ENCODE assay signal across 12 cellular contexts in genomic region chr13:59681630-59682311, GRCh38.
"Had no signal": no experiment of that assay in that cellular context is flagged by ENCODE, and none has a peak within 500 bp of the region (broad histone marks: within the 10 kb centered on the region; RNA-seq: fewer than 3 reads in every experiment).

No MANE protein-coding gene starts in this region.

- H3K9me3 ChIP-seq: gastroesophageal sphincter, heart right ventricle, uterus had no signal

- H3K36me3 ChIP-seq: gastroesophageal sphincter, heart right ventricle, uterus had no signal

- H3K4me3 Mint-ChIP-seq: activated CD4-positive, alpha-beta memory T cell treated with anti-CD3 and anti-CD28 coated beads for 36 hours; activated CD4-positive, alpha-beta T cell treated with anti-CD3 and anti-CD28 coated beads for 36 hours; activated CD8-positive, alpha-beta memory T cell treated with anti-CD3 and anti-CD28 coated beads, Interleukin-2, amount 10 ng/mL, durations not matched to agents 7 days and 5 days; activated naive CD4-positive, alpha-beta T cell treated with anti-CD3 and anti-CD28 coated beads, Interleukin-2, amount 50 U/mL, for 24 hours; natural killer cell treated with Interleukin-12 subunit alpha and Interleukin-12 subunit beta and Interleukin-15 and Interleukin-18, amount 100 ng/mL, for 72 hours; stimulated activated effector memory CD8-positive, alpha-beta T cell treated with anti-CD3 and anti-CD28 coated beads, Interleukin-12 subunit alpha, Interleukin-12 subunit beta, amount 100 ng/mL, for 72 hours had no signal

- H3K27ac Mint-ChIP-seq: activated CD4-positive, alpha-beta memory T cell treated with anti-CD3 and anti-CD28 coated beads for 36 hours; activated CD4-positive, alpha-beta T cell treated with anti-CD3 and anti-CD28 coated beads for 36 hours; activated CD8-positive, alpha-beta memory T cell treated with anti-CD3 and anti-CD28 coated beads, Interleukin-2, amount 10 ng/mL, durations not matched to agents 7 days and 5 days; activated naive CD4-positive, alpha-beta T cell treated with anti-CD3 and anti-CD28 coated beads, Interleukin-2, amount 50 U/mL, for 24 hours; natural killer cell treated with Interleukin-12 subunit alpha and Interleukin-12 subunit beta and Interleukin-15 and Interleukin-18, amount 100 ng/mL, for 72 hours; stimulated activated effector memory CD8-positive, alpha-beta T cell treated with anti-CD3 and anti-CD28 coated beads, Interleukin-12 subunit alpha, Interleukin-12 subunit beta, amount 100 ng/mL, for 72 hours had no signal

- FAIRE-seq: colon had no signal

- H3K4me3 ChIP-seq: gastroesophageal sphincter, heart right ventricle, uterus had no signal

- H3K4me1 Mint-ChIP-seq: activated CD8-positive, alpha-beta memory T cell treated with anti-CD3 and anti-CD28 coated beads, Interleukin-2, amount 10 ng/mL, durations not matched to agents 7 days and 5 days; activated naive CD4-positive, alpha-beta T cell treated with anti-CD3 and anti-CD28 coated beads, Interleukin-2, amount 50 U/mL, for 24 hours; stimulated activated effector memory CD8-positive, alpha-beta T cell treated with anti-CD3 and anti-CD28 coated beads, Interleukin-12 subunit alpha, Interleukin-12 subunit beta, amount 100 ng/mL, for 72 hours had no signal

- H3K9me3 Mint-ChIP-seq: activated CD4-positive, alpha-beta memory T cell treated with anti-CD3 and anti-CD28 coated beads for 36 hours; activated naive CD4-positive, alpha-beta T cell treated with anti-CD3 and anti-CD28 coated beads, Interleukin-2, amount 50 U/mL, for 24 hours; natural killer cell treated with Interleukin-12 subunit alpha and Interleukin-12 subunit beta and Interleukin-15 and Interleukin-18, amount 100 ng/mL, for 72 hours; stimulated activated effector memory CD8-positive, alpha-beta T cell treated with anti-CD3 and anti-CD28 coated beads, Interleukin-12 subunit alpha, Interleukin-12 subunit beta, amount 100 ng/mL, for 72 hours had no signal

- H3K36me3 Mint-ChIP-seq: activated CD4-positive, alpha-beta memory T cell treated with anti-CD3 and anti-CD28 coated beads for 36 hours; activated naive CD4-positive, alpha-beta T cell treated with anti-CD3 and anti-CD28 coated beads, Interleukin-2, amount 50 U/mL, for 24 hours; natural killer cell treated with Interleukin-12 subunit alpha and Interleukin-12 subunit beta and Interleukin-15 and Interleukin-18, amount 100 ng/mL, for 72 hours; stimulated activated effector memory CD8-positive, alpha-beta T cell treated with anti-CD3 and anti-CD28 coated beads, Interleukin-12 subunit alpha, Interleukin-12 subunit beta, amount 100 ng/mL, for 72 hours had no signal

- H3K27me3 Mint-ChIP-seq: activated CD4-positive, alpha-beta memory T cell treated with anti-CD3 and anti-CD28 coated beads for 36 hours; activated CD4-positive, alpha-beta T cell treated with anti-CD3 and anti-CD28 coated beads for 36 hours; activated CD8-positive, alpha-beta memory T cell treated with anti-CD3 and anti-CD28 coated beads, Interleukin-2, amount 10 ng/mL, durations not matched to agents 7 days and 5 days; activated naive CD4-positive, alpha-beta T cell treated with anti-CD3 and anti-CD28 coated beads, Interleukin-2, amount 50 U/mL, for 24 hours; natural killer cell treated with Interleukin-12 subunit alpha and Interleukin-12 subunit beta and Interleukin-15 and Interleukin-18, amount 100 ng/mL, for 72 hours had no signal

- H3K4me1 ChIP-seq: uterus had no signal

- H3K27ac ChIP-seq: gastroesophageal sphincter, heart right ventricle, uterus had no signal

- H3K27me3 ChIP-seq: gastroesophageal sphincter, heart right ventricle, uterus had no signal

- ATAC-seq: activated CD4-positive, alpha-beta T cell treated with anti-CD3 and anti-CD28 coated beads for 36 hours; activated CD8-positive, alpha-beta memory T cell treated with anti-CD3 and anti-CD28 coated beads, Interleukin-2, amount 10 ng/mL, durations not matched to agents 7 days and 5 days; gastroesophageal sphincter; heart right ventricle; natural killer cell treated with Interleukin-12 subunit alpha and Interleukin-12 subunit beta and Interleukin-15 and Interleukin-18, amount 100 ng/mL, for 72 hours; stimulated activated effector memory CD8-positive, alpha-beta T cell treated with anti-CD3 and anti-CD28 coated beads, Interleukin-12 subunit alpha, Interleukin-12 subunit beta, amount 100 ng/mL, for 72 hours had no signal

- DNase-seq: activated CD4-positive, alpha-beta memory T cell treated with anti-CD3 and anti-CD28 coated beads for 36 hours; activated CD4-positive, alpha-beta T cell treated with anti-CD3 and anti-CD28 coated beads for 36 hours; activated CD8-positive, alpha-beta memory T cell treated with anti-CD3 and anti-CD28 coated beads, Interleukin-2, amount 10 ng/mL, durations not matched to agents 7 days and 5 days; activated T-cell treated with anti-CD3 and anti-CD28 coated beads, Interleukin-2, amount 50 U/mL, for 1 hour; heart right ventricle; mesendoderm; uterus had no signal
